8 cellular contexts compared by ENCODE assay signal in genomic region chr12:111598637-111599458, GRCh38.
DNase-seq lines count a peak whose midpoint lies in the region; ATAC-seq and TF ChIP-seq lines count a peak whose summit lies in the region.

ATXN2 (minus strand) TSS chr12:111599315; CDS start chr12:111599034, 281 bp downstream.

- peak within 1 kb of the TSS; percentile 95 for H3K27ac ChIP-seq in subcutaneous abdominal adipose tissue (ENCODE audit: low read depth, low read length)

- TF ChIP-seq CTCF in fibroblast of pulmonary artery (IDR thresholded peaks at IDR 0.05; ENCODE audit: low read length, missing control alignments), result no peak
- TF ChIP-seq CTCF in nephron progenitor cell (IDR thresholded peaks at IDR 0.05), result no peak

- peaks cover 4% of the 10 kb centered on the region for H3K27me3 Mint-ChIP-seq in nephron progenitor cell (ENCODE audit: low read depth, poor library complexity)

- ATAC-seq in GM19043 (IDR thresholded peaks at IDR 0.05; ENCODE audit: low read depth, unreplicated experiment), result peak; percentile 38
- peak; percentile 53 for ATAC-seq in HG03354 (IDR thresholded peaks at IDR 0.05; ENCODE audit: poor library complexity, severe bottlenecking, unreplicated experiment)

- peaks cover 6 to 50% (median 45%) of the 10 kb centered on the region in 5 donors for H3K4me1 ChIP-seq in subcutaneous abdominal adipose tissue (ENCODE audit: control insufficient read depth in 5 of 5, insufficient read depth in 5 of 5, low read length in 5 of 5)

- H3K4me3 ChIP-seq in fibroblast of pulmonary artery (replicated peaks; ENCODE audit: low read depth, low read length), result peak within 1 kb of the TSS; percentile 88
- H3K4me3 ChIP-seq in subcutaneous abdominal adipose tissue (ENCODE audit: low read depth in 1 of 5, low read length in 5 of 5), result peak within 1 kb of the TSS; percentile 88 to 91 (median 90)

- peak within 1 kb of the TSS; percentile 98 for H3K27ac Mint-ChIP-seq in nephron progenitor cell

- peaks cover 42% of the 10 kb centered on the region for H3K4me1 Mint-ChIP-seq in nephron progenitor cell

- peaks cover 18% of the 10 kb centered on the region for H3K36me3 Mint-ChIP-seq in nephron progenitor cell (ENCODE audit: low read depth)

- no peaks in the 10 kb centered on the region for H3K9me3 ChIP-seq in subcutaneous abdominal adipose tissue (ENCODE audit: control insufficient read depth in 5 of 5, low read length in 5 of 5)

- H3K27me3 ChIP-seq in subcutaneous abdominal adipose tissue (ENCODE audit: control insufficient read depth in 5 of 5, insufficient read depth in 4 of 5, low read length in 5 of 5), result no peaks in the 10 kb centered on the region

- peaks cover 6% of the 10 kb centered on the region for H3K9me3 Mint-ChIP-seq in nephron progenitor cell

- DNase-seq in AG20443 (ENCODE audit: low spot score) (peak; percentile 94), NOMO-1 treated with dmso at 0.1 percent for 144 hours (lab: John Stamatoyannopoulos, UW; ENCODE audit: unreplicated experiment) (peak; percentile 37), fibroblast of pulmonary artery (ENCODE audit: low read depth) (no peak), nephron progenitor cell (peak; percentile 75)
- DNase-seq in activated T-helper 1 cell treated with anti-CD3 and anti-CD28 coated beads, Interleukin-2, amount 50 U/mL, for 16 hours (ENCODE audit: low read depth in 1 of 2, low spot score in 1 of 2), result peak; percentile 37 to 53

- H3K9ac ChIP-seq in subcutaneous abdominal adipose tissue (ENCODE audit: low read length in 5 of 5), result peak within 1 kb of the TSS; percentile 68 to 94 (median 89)

- no peaks in the 10 kb centered on the region for H3K36me3 ChIP-seq in subcutaneous abdominal adipose tissue (ENCODE audit: control insufficient read depth in 5 of 5, insufficient read depth in 5 of 5, low read length in 5 of 5)

- peak within 1 kb of the TSS; percentile 94 for H3K4me3 Mint-ChIP-seq in nephron progenitor cell
